22 cellular contexts compared by ENCODE assay signal in genomic region chr9:96177719-96178028, GRCh38.
DNase-seq lines count a peak whose midpoint lies in the region; ATAC-seq, FAIRE-seq and TF ChIP-seq lines count a peak whose summit lies in the region.
"Had no signal": no experiment of that assay in that cellular context is flagged by ENCODE, and none has a peak within 500 bp of the region (broad histone marks: within the 10 kb centered on the region; RNA-seq: fewer than 3 reads in every experiment).

No MANE protein-coding gene starts in this region.

- no peak for FAIRE-seq in K562 (lab: Jason Lieb, UNC)
- FAIRE-seq: A204.1, D721Med, GM12878, GM19239 had no signal

- H3K4me3 ChIP-seq in K562 (no peak overlapping the region), mesendoderm (ENCODE audit: low read length) (no peak overlapping the region), stomach (no peak overlapping the region), transverse colon (no peak overlapping the region)
- H3K4me3 ChIP-seq: BLaER1 treated with 17β-estradiol and CSF1 and Interleukin-3, amounts not matched to agents 10 nM and 100 nM; GM12878; GM23338 had no signal

- TF ChIP-seq EP300 in K562 (IDR thresholded peaks at IDR 0.05; ENCODE audit: low read length) (no peak), stomach (IDR thresholded peaks at IDR 0.05) (no peak), transverse colon (IDR thresholded peaks at IDR 0.05; ENCODE audit: low read depth) (no peak)

- peak overlapping the region; percentile 66 for H3K56ac ChIP-seq in mesendoderm (ENCODE audit: low read length)

- ATAC-seq in K562: no peak
- ATAC-seq: GM12878 had no signal

- H2BK15ac ChIP-seq in mesendoderm (replicated peaks; ENCODE audit: low read depth): no peak overlapping the region

- BruUV-seq in K562 (replicated peaks; lab: Mats Ljungman, UMichigan): no TSS peak

- POLR2A ChIA-PET in K562 (lab: Yijun Ruan, JAX): no interaction called here

- no peak overlapping the region for H3K27ac ChIP-seq in K562 (ENCODE audit: extremely low read depth, low read depth, low read length)
- H3K27ac ChIP-seq in mesendoderm (ENCODE audit: low read depth, low read length): no peak overlapping the region
- H3K27ac ChIP-seq in stomach: peak overlapping the region in 4 of 5 donors; percentile 28 to 71 (median 64)
- H3K27ac ChIP-seq in transverse colon: peak overlapping the region in 3 of 4 donors; percentile 3 to 32 (median 18)
- H3K27ac ChIP-seq: BLaER1 treated with 17β-estradiol and CSF1 and Interleukin-3, amounts not matched to agents 10 nM and 100 nM had no signal

- no peaks in the 10 kb centered on the region for H3K4me1 ChIP-seq in K562 (replicated peaks in 1 of 2; ENCODE audit: control insufficient read depth in 2 of 2, insufficient read depth in 2 of 2, low read length in 2 of 2)
- H3K4me1 ChIP-seq in mesendoderm (ENCODE audit: control insufficient read depth, low read depth, low read length): peaks cover 2% of the 10 kb centered on the region
- peaks cover 8 to 33% (median 23%) of the 10 kb centered on the region in 4 donors for H3K4me1 ChIP-seq in stomach
- peaks cover 0 to 17% (median 7%) of the 10 kb centered on the region in 4 donors for H3K4me1 ChIP-seq in transverse colon
- H3K4me1 ChIP-seq: BE2C had no signal

- H2AK5ac ChIP-seq in mesendoderm (ENCODE audit: low read length): no peak overlapping the region

- H2AFZ ChIP-seq in K562 (ENCODE audit: low read depth, low read length): no peak overlapping the region

- H3K23ac ChIP-seq in mesendoderm (ENCODE audit: low read length): no peak overlapping the region

- H3K9me3 ChIP-seq in K562 (replicated peaks; ENCODE audit: control insufficient read depth, insufficient read depth, low read depth, low read length): no peaks in the 10 kb centered on the region
- H3K9me3 ChIP-seq in stomach: no peaks in the 10 kb centered on the region
- no peaks in the 10 kb centered on the region for H3K9me3 ChIP-seq in transverse colon
- H3K9me3 ChIP-seq: BE2C had no signal

- WGBS in K562 (ENCODE audit: insufficient coverage, low coverage, missing lambda C conversion rate): 0% methylated on average over 4 of the region's 4 CpGs
- WGBS in mesendoderm (ENCODE audit: extremely low coverage, insufficient coverage, low lambda C conversion rate): no CpG with 5 or more reads among the region's 4 CpGs
- 41 to 61% (median 48%) methylated on average over 4 of the region's 4 CpGs for WGBS in stomach, 5 donors
- 60 to 68% methylated on average over 4 of the region's 4 CpGs for WGBS in transverse colon (ENCODE audit: low coverage in 1 of 2), 2 donors

- H3K4me2 ChIP-seq in K562 (ENCODE audit: insufficient read depth, low read length) (no peak overlapping the region), mesendoderm (ENCODE audit: low read length) (no peak overlapping the region)
- H3K4me2 ChIP-seq: BLaER1 treated with 17β-estradiol and CSF1 and Interleukin-3, amounts not matched to agents 10 nM and 100 nM; GM23338 had no signal

- H3K27me3 ChIP-seq in K562 (ENCODE audit: control insufficient read depth in 2 of 2, insufficient read depth in 2 of 2, low read length in 2 of 2): peaks cover 21 to 51% of the 10 kb centered on the region in 2 experiments; a peak in 4 of 5 replicates
- H3K27me3 ChIP-seq in mesendoderm (ENCODE audit: insufficient read depth, low read length, poor library complexity): no peaks in the 10 kb centered on the region
- no peaks in the 10 kb centered on the region for H3K27me3 ChIP-seq in stomach
- H3K27me3 ChIP-seq in transverse colon: no peaks in the 10 kb centered on the region
- H3K27me3 ChIP-seq: BE2C; BLaER1 treated with 17β-estradiol and CSF1 and Interleukin-3, amounts not matched to agents 10 nM and 100 nM had no signal

- no peaks in the 10 kb centered on the region; the same call in 1 of the 2 replicates for H4K20me1 ChIP-seq in K562 (replicated peaks; ENCODE audit: control insufficient read depth, insufficient read depth, low read length)
- H4K20me1 ChIP-seq: BLaER1 treated with 17β-estradiol and CSF1 and Interleukin-3, amounts not matched to agents 10 nM and 100 nM had no signal

- intact Hi-C loops in K562 (cut with micrococcal nuclease) (no loop called here), stomach (cut with DNase I; ENCODE audit: low total_unique reads) (no loop called here), transverse colon (cut with DNase I; ENCODE audit: low total_unique reads) (no loop called here)

- no peaks in the 10 kb centered on the region for H3K36me3 ChIP-seq in K562 (ENCODE audit: control insufficient read depth, insufficient read depth, low read length)
- no peaks in the 10 kb centered on the region for H3K36me3 ChIP-seq in mesendoderm (ENCODE audit: control insufficient read depth, insufficient read depth, low read length)
- no peaks in the 10 kb centered on the region for H3K36me3 ChIP-seq in stomach
- H3K36me3 ChIP-seq in transverse colon: no peaks in the 10 kb centered on the region
- H3K36me3 ChIP-seq: BE2C; BLaER1 treated with 17β-estradiol and CSF1 and Interleukin-3, amounts not matched to agents 10 nM and 100 nM had no signal

- H3K79me2 ChIP-seq in K562 (ENCODE audit: control insufficient read depth, insufficient read depth, low read length): no peaks in the 10 kb centered on the region
- H3K79me2 ChIP-seq in mesendoderm (ENCODE audit: control insufficient read depth, insufficient read depth, low read length): no peaks in the 10 kb centered on the region

- TF ChIP-seq CTCF in K562 (IDR thresholded peaks at IDR 0.05 in 2 of 3, conservative IDR thresholded peaks at IDR 0.05 in 1 of 3; ENCODE audit: insufficient read depth in 2 of 3, low read depth in 1 of 3, low read length in 3 of 3) (no peak), stomach (IDR thresholded peaks at IDR 0.05) (no peak), transverse colon (IDR thresholded peaks at IDR 0.05) (no peak)

- no peak overlapping the region for H2BK120ac ChIP-seq in mesendoderm (ENCODE audit: low read depth, low read length)

- H4K8ac ChIP-seq in mesendoderm (ENCODE audit: low read depth, low read length): no peak overlapping the region

- H4K5ac ChIP-seq in mesendoderm (ENCODE audit: low read length): no peak overlapping the region

- DNase-seq in K562 (ENCODE audit: extremely low read depth in 1 of 4, low spot score in 3 of 4) (no peak), mesendoderm (no peak), stomach (no peak), transverse colon (no peak), putamen (ENCODE audit: low spot score) (no peak), SIG-M5 (lab: John Stamatoyannopoulos, UW) (no peak)
- no peak for DNase-seq in stimulated activated CD4-positive, alpha-beta T cell treated with anti-CD3 and anti-CD28 coated beads, Interleukin-15, amount 100 ng/mL, for 24 hours
- no peak for DNase-seq in activated CD4-positive, CD25-positive, alpha-beta regulatory T cell treated with anti-CD3 and anti-CD28 coated beads, Interleukin-2, amount 50 U/mL, for 72 hours
- DNase-seq: AML-193; BE2C; CD4-positive, alpha-beta T cell; CD8-positive, alpha-beta memory T cell; DMS 273 treated with DMSO at 0.1 percent for 48 hours; DMS79; EL; GDM1 had no signal

- CTCF ChIA-PET in K562 (lab: Yijun Ruan, JAX; ENCODE audit: low intra/inter-chr PET ratio): no interaction called here

- no peaks in the 10 kb centered on the region for H3K9me1 ChIP-seq in K562 (ENCODE audit: control insufficient read depth, insufficient read depth, low read length)

- H3K9ac ChIP-seq in K562 (ENCODE audit: insufficient read depth in 1 of 2, low read depth in 2 of 2, low read length in 2 of 2): no peak overlapping the region
- H3K9ac ChIP-seq in mesendoderm (ENCODE audit: low read length): no peak overlapping the region
- H3K9ac ChIP-seq: BLaER1 treated with 17β-estradiol and CSF1 and Interleukin-3, amounts not matched to agents 10 nM and 100 nM had no signal

- no peak overlapping the region for H3K18ac ChIP-seq in mesendoderm (ENCODE audit: low read length)

- TF ChIP-seq RAD21 in K562 (CRISPR knock-in tag; conservative IDR thresholded peaks at IDR 0.05 in 1 of 2, IDR thresholded peaks at IDR 0.05 in 1 of 2): no peak

- TF ChIP-seq POLR2A in K562 (conservative IDR thresholded peaks at IDR 0.05) (no peak), stomach (IDR thresholded peaks at IDR 0.05) (no peak), transverse colon (IDR thresholded peaks at IDR 0.05) (no peak)

- in situ Hi-C loops in K562 (cut with MboI) (no loop called here), transverse colon (cut with MboI; ENCODE audit: low pct_ligation_motif_present in 1 of 4, low pct_unique_long_range_greater_than_20kb in 1 of 4, low sequenced_read_pairs in 3 of 4) (no loop called here)

- H2BK5ac ChIP-seq in mesendoderm (ENCODE audit: low read length): no peak overlapping the region

- no peak overlapping the region for H3K4ac ChIP-seq in mesendoderm (ENCODE audit: low read depth, low read length)

- H3K79me1 ChIP-seq in mesendoderm (ENCODE audit: low read length): no peaks in the 10 kb centered on the region

TF ChIP-seq in K562, 482 proteins besides CTCF, POLR2A, EP300 and RAD21:
- TF ChIP-seq ZNF133 (CRISPR knock-in tag; IDR thresholded peaks at IDR 0.05) (no peak), MAFG (tag; conservative IDR thresholded peaks at IDR 0.05) (0 out of 2 replicates have a peak, but pooled peaks have one; percentile 15), ZNF316 (IDR thresholded peaks at IDR 0.05) (peak; percentile 58), HNRNPH1 (optimal IDR thresholded peaks at IDR 0.05; ENCODE audit: low read depth, low read length) (no peak), C11orf30 (IDR thresholded peaks at IDR 0.05; ENCODE audit: low read depth) (peak; percentile 23; the same call in 1 of the 2 replicates), NR2C1 (IDR thresholded peaks at IDR 0.05) (no peak), NR2C1 (tag; IDR thresholded peaks at IDR 0.05) (no peak)

Comparison
In these comparisons a context has a peak if more than half of its experiments do, and no peak if none do; other contexts are left out.
1. H3K27ac ChIP-seq: peak in stomach (4 of 5) and transverse colon (3 of 4); none in K562 (single experiment) and mesendoderm (single experiment).